19 cellular contexts compared by ENCODE assay signal in the genomic region with DNA sequence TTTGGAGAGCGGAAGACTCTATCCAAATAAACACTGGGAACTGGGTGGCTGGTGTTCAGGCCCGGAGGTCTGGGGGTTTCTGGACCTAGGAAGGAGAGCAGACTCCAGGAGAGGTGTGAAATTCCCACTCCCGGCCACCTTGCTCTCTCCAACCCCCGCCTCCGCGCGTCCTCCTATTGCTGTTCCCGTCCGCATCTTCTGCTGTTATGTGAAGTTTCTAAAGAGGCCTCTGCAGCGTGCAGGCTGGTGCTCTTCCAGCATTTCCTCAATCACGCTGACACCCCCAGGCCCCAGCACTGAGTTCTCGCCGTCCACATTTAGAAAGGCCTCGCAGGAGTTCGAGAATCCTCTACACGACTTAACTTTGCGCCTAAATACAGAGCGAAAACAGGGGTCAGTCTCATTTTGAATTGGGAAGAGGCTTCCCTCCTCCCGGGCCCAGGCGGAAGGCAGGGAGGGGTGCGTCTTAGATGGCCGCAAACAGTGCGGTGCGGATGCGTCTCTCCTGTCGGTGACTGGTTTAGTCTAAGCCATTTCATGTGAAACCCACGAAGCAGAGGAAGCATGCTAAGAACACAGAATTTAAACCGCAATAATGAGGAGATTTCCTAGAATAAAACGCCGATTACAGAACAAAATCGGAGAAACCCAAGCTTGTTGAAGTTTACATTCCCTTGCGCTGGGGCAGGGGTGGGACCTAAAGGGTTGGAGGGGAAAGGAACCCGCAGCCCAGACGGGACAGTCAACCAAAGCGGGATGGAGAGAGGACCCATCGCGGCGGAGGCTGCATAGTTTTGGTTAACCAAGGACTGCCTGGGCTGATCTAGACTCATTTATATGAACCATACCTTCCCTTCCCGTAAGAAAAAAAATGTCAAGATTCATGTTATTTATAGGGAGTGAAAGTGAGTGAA. TPM values are rescaled to one million over a fixed set of nuclear protein-coding genes. Genes with fewer than 3 reads are reported as not detected.
DNase-seq lines count a peak whose midpoint lies in the region; ATAC-seq and TF ChIP-seq lines count a peak whose summit lies in the region.
"Had no signal": no experiment of that assay in that cellular context is flagged by ENCODE, and none has a peak within 500 bp of the region (broad histone marks: within the 10 kb centered on the region; RNA-seq: fewer than 3 reads in every experiment).

No MANE protein-coding gene starts in this region.

- no peak overlapping the region for H3K56ac ChIP-seq in H9 (ENCODE audit: insufficient read length, low read depth, low read length)

- H3K36me3 Mint-ChIP-seq in H9 (ENCODE audit: insufficient read depth in 1 of 3, low read depth in 3 of 3) (no peaks in the 10 kb centered on the region), endodermal cell (ENCODE audit: low read depth) (no peaks in the 10 kb centered on the region)
- H3K36me3 Mint-ChIP-seq: activated naive CD4-positive, alpha-beta T cell treated with anti-CD3 and anti-CD28 coated beads, Interleukin-2, amount 50 U/mL, for 24 hours had no signal

- H3K14ac ChIP-seq in H9 (ENCODE audit: insufficient read depth, low read length): no peak overlapping the region

- no peak overlapping the region for H2BK20ac ChIP-seq in H9 (ENCODE audit: low read depth, low read length, poor library complexity, severe bottlenecking)

- H4K8ac ChIP-seq in H9 (replicated peaks; ENCODE audit: insufficient read length, low read depth, low read length): no peak overlapping the region

- peaks cover 23% of the 10 kb centered on the region for H3K27me3 ChIP-seq in AG04450 (ENCODE audit: control insufficient read depth, insufficient read depth, low read length)
- H3K27me3 ChIP-seq in H9 (ENCODE audit: insufficient read depth, low read length): peaks cover 81% of the 10 kb centered on the region
- peaks cover 94% of the 10 kb centered on the region for H3K27me3 ChIP-seq in endodermal cell (ENCODE audit: control insufficient read depth, insufficient read depth, low read length, poor library complexity, severe bottlenecking)
- peaks cover 45% of the 10 kb centered on the region for H3K27me3 ChIP-seq in muscle layer of duodenum (ENCODE audit: low read depth, low read length)
- H3K27me3 ChIP-seq: SJCRH30 had no signal

- H2BK120ac ChIP-seq in H9 (ENCODE audit: low read depth, low read length, poor library complexity, severe bottlenecking): no peak overlapping the region

- H4K20me1 ChIP-seq in H9 (ENCODE audit: control insufficient read depth, insufficient read depth, insufficient read length): no peaks in the 10 kb centered on the region

- no CpG with 5 or more reads among the region's 39 CpGs for WGBS in H9 (ENCODE audit: extremely low coverage, insufficient read length, low lambda C conversion rate)
- 5 to 7% methylated on average over 30 to 38 of the region's 39 CpGs for WGBS in endodermal cell (ENCODE audit: insufficient coverage in 1 of 2, insufficient read length in 1 of 2), 2 experiments

- TF ChIP-seq CTCF in AG04450 (IDR thresholded peaks at IDR 0.05; ENCODE audit: low read depth, low read length) (no peak), H9 (conservative IDR thresholded peaks at IDR 0.05) (no peak), endodermal cell (conservative IDR thresholded peaks at IDR 0.05) (no peak)

- H2AFZ ChIP-seq in H9 (ENCODE audit: low read length): no peak overlapping the region

- H3K4me1 ChIP-seq in H9 (ENCODE audit: insufficient read depth, low read length) (no peaks in the 10 kb centered on the region), endodermal cell (ENCODE audit: control insufficient read depth, insufficient read depth, low read length) (no peaks in the 10 kb centered on the region), muscle layer of duodenum (ENCODE audit: control insufficient read depth in 1 of 2, insufficient read depth in 2 of 2, low read length in 2 of 2) (peaks cover 0 to 37% of the 10 kb centered on the region in 2 donors)
- H3K4me1 ChIP-seq: SJCRH30 had no signal

- no peak overlapping the region for H3K4me3 ChIP-seq in AG04450 (ENCODE audit: low read depth, low read length)
- no peak overlapping the region for H3K4me3 ChIP-seq in endodermal cell (ENCODE audit: low read length)
- H3K4me3 ChIP-seq in muscle layer of duodenum (ENCODE audit: low read depth in 1 of 2, low read length in 2 of 2): no peak overlapping the region
- H3K4me3 ChIP-seq: K562, SJCRH30 had no signal

- H3K9me3 Mint-ChIP-seq in H9 (peaks cover 0 to 7% of the 10 kb centered on the region in 2 experiments; a peak in 3 of 5 replicates), endodermal cell (no peaks in the 10 kb centered on the region)
- H3K9me3 Mint-ChIP-seq: activated naive CD4-positive, alpha-beta T cell treated with anti-CD3 and anti-CD28 coated beads, Interleukin-2, amount 50 U/mL, for 24 hours had no signal

- no peak overlapping the region for H3T11ph ChIP-seq in H9 (ENCODE audit: low read length)

- H3K4me1 Mint-ChIP-seq in H9: peaks cover 27 to 38% of the 10 kb centered on the region in 2 experiments
- peaks cover 22% of the 10 kb centered on the region for H3K4me1 Mint-ChIP-seq in endodermal cell

- H3K27ac Mint-ChIP-seq in H9 (no peak overlapping the region), endodermal cell (no peak overlapping the region)
- H3K27ac Mint-ChIP-seq: activated naive CD4-positive, alpha-beta T cell treated with anti-CD3 and anti-CD28 coated beads, Interleukin-2, amount 50 U/mL, for 24 hours had no signal

- no peak overlapping the region for H2BK15ac ChIP-seq in H9 (ENCODE audit: low read depth, low read length)

- peaks cover 26% of the 10 kb centered on the region for H3K9me3 ChIP-seq in AG04450 (ENCODE audit: control insufficient read depth, insufficient read depth, low read length)
- H3K9me3 ChIP-seq in H9 (ENCODE audit: control insufficient read depth, low read depth, low read length): no peaks in the 10 kb centered on the region
- H3K9me3 ChIP-seq in endodermal cell (ENCODE audit: control insufficient read depth, low read length): no peaks in the 10 kb centered on the region
- no peaks in the 10 kb centered on the region for H3K9me3 ChIP-seq in muscle layer of duodenum (ENCODE audit: control insufficient read depth in 1 of 2, low read length in 2 of 2)
- H3K9me3 ChIP-seq: SJCRH30 had no signal

- no peaks in the 10 kb centered on the region for H3K79me2 ChIP-seq in H9 (ENCODE audit: insufficient read depth, low read length)

- no peak overlapping the region for H4K5ac ChIP-seq in H9 (ENCODE audit: insufficient read length, low read depth, low read length)

- H3K9ac ChIP-seq in H9 (ENCODE audit: extremely low read depth, insufficient read length, low read length) (no peak overlapping the region), endodermal cell (ENCODE audit: extremely low read depth, low read length, poor library complexity, severe bottlenecking) (no peak overlapping the region)

- POLR2A ChIA-PET in AG04450 (lab: Yijun Ruan, JAX): interaction anchor here (1.0 kb wide), 1 partner anchor 12 kb away, joined by 3 read pairs; no protein-coding TSS in a partner anchor

- H2AK5ac ChIP-seq in H9 (ENCODE audit: insufficient read length, low read length): no peak overlapping the region

- H3K4ac ChIP-seq in H9 (ENCODE audit: low read depth, low read length): no peak overlapping the region

- ATAC-seq in HG02884 (IDR thresholded peaks at IDR 0.05; ENCODE audit: unreplicated experiment) (no peak), GM21825 (IDR thresholded peaks at IDR 0.05; ENCODE audit: unreplicated experiment) (no peak)
- ATAC-seq: K562 had no signal

- no peak overlapping the region for H2BK12ac ChIP-seq in H9 (ENCODE audit: insufficient read length, low read depth, low read length)

- H2BK5ac ChIP-seq in H9 (ENCODE audit: insufficient read length, low read length): no peak overlapping the region

- CTCF ChIA-PET in AG04450 (lab: Charles Lee): interaction anchor here (0.8 to 3.3 kb wide), 5 partner anchors 12 to 790 kb away, joined by 3 to 21 read pairs (median 10); no protein-coding TSS in a partner anchor

- peaks cover 94% of the 10 kb centered on the region for H3K27me3 Mint-ChIP-seq in H9 (ENCODE audit: low read depth)
- peaks cover 93% of the 10 kb centered on the region for H3K27me3 Mint-ChIP-seq in endodermal cell (ENCODE audit: insufficient read depth)

- H3K36me3 ChIP-seq in endodermal cell (ENCODE audit: control insufficient read depth, insufficient read depth, low read length) (no peaks in the 10 kb centered on the region), muscle layer of duodenum (ENCODE audit: control insufficient read depth in 1 of 2, insufficient read depth in 2 of 2, low read length in 2 of 2) (no peaks in the 10 kb centered on the region)
- H3K36me3 ChIP-seq: SJCRH30 had no signal

- H3K79me1 ChIP-seq in H9 (ENCODE audit: insufficient read depth, low read depth, low read length, poor library complexity, severe bottlenecking): no peaks in the 10 kb centered on the region

- H3K18ac ChIP-seq in H9 (ENCODE audit: insufficient read length, low read depth, low read length): no peak overlapping the region

- no peak overlapping the region for H3K23ac ChIP-seq in H9 (ENCODE audit: insufficient read length, low read depth, low read length)

- H3K4me3 Mint-ChIP-seq in H9 (peak overlapping the region; percentile 10 to 69; a peak in 4 of 5 replicates), endodermal cell (no peak overlapping the region)
- H3K4me3 Mint-ChIP-seq: activated naive CD4-positive, alpha-beta T cell treated with anti-CD3 and anti-CD28 coated beads, Interleukin-2, amount 50 U/mL, for 24 hours had no signal

- H3K23me2 ChIP-seq in H9 (ENCODE audit: insufficient read length, low read depth, low read length, poor library complexity, severe bottlenecking): peaks cover 15% of the 10 kb centered on the region

- H3K27ac ChIP-seq in AG04450 (ENCODE audit: low read depth, low read length) (peak overlapping the region; percentile 11), H9 (ENCODE audit: insufficient read length, low read depth, low read length) (no peak overlapping the region), endodermal cell (ENCODE audit: low read depth, low read length) (no peak overlapping the region), muscle layer of duodenum (ENCODE audit: low read length) (peak overlapping the region; percentile 19)
- H3K27ac ChIP-seq: SJCRH30 had no signal

- H3K4me2 ChIP-seq in H9 (ENCODE audit: insufficient read depth, insufficient read length, low read length): no peak overlapping the region

- no peak overlapping the region for H4K91ac ChIP-seq in H9 (ENCODE audit: insufficient read length, low read depth, low read length)

- DNase-seq in AG04450 (ENCODE audit: low read depth, low spot score) (no peak), H9 (no peak), endodermal cell (peak; percentile 77), NCI-H1417 (lab: John Stamatoyannopoulos, UW) (no peak), foreskin melanocyte (no peak)
- DNase-seq: central memory CD4-positive, alpha-beta T cell; HCEC 1CT; hypothalamus; NCI-H1092 treated with DMSO at 0.1 percent for 48 hours; SJCRH30; small intestine; substantia nigra had no signal

RNA-seq across cellular contexts. Expression of gene FOXF2, which starts 4.0 kb away (rescaled TPM):
- polyA plus RNA-seq in AG04450 (2011; rRNA removed): 17.3 TPM in 2 replicates
- polyA minus RNA-seq in AG04450 (2011; rRNA and poly(A)+ RNA removed): 13.0 and 13.8 TPM in 2 replicates
- total RNA-seq in H9 (2021): not detected in 2 replicates
- under 1 TPM in 1 of 2 donors, not detected in 1; 0.11 TPM for total RNA-seq in endodermal cell
- polyA plus RNA-seq in endodermal cell (2013, experiment 1 of 2): 0.43 TPM
- 0.46 TPM for polyA plus RNA-seq in endodermal cell (2013, experiment 2 of 2)
- total RNA-seq: endothelial cell of umbilical vein, K562 had no signal
- polyA plus RNA-seq: endothelial cell of umbilical vein, K562, liver had no signal

Comparison
In these comparisons a context has a peak if more than half of its experiments do, and no peak if none do; other contexts are left out.
1. H3K27ac ChIP-seq: peak in AG04450 (single experiment) and muscle layer of duodenum (single experiment); none in H9 (single experiment) and endodermal cell (single experiment).